Comparison of ENCODE assay signal across 1 cellular context in the genomic region with DNA sequence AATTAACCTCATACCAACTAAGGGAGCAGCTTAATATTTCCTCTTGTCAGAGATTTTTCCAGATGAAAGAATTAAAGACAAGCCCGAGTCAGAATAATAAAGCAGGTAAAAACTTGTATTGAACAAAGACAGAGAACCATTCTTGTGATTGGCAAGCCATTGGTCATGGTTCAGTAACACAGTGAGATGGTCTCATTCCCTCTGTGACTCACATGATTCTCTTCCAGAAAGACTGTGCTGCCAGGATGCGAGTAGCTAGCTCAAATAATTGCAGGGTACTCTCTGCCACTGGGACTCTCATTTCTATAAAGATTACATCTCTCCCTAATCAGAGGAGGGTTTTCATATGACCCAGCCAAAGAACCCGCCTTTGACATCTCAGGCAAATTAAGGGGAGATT.
TF ChIP-seq lines count a peak whose summit lies in the region.

No MANE protein-coding gene starts in this region.

TF ChIP-seq in GM23338, 12 proteins besides CTCF, POLR2A, EP300 and RAD21 (continued from another document):
- TF ChIP-seq, protein P1, sequence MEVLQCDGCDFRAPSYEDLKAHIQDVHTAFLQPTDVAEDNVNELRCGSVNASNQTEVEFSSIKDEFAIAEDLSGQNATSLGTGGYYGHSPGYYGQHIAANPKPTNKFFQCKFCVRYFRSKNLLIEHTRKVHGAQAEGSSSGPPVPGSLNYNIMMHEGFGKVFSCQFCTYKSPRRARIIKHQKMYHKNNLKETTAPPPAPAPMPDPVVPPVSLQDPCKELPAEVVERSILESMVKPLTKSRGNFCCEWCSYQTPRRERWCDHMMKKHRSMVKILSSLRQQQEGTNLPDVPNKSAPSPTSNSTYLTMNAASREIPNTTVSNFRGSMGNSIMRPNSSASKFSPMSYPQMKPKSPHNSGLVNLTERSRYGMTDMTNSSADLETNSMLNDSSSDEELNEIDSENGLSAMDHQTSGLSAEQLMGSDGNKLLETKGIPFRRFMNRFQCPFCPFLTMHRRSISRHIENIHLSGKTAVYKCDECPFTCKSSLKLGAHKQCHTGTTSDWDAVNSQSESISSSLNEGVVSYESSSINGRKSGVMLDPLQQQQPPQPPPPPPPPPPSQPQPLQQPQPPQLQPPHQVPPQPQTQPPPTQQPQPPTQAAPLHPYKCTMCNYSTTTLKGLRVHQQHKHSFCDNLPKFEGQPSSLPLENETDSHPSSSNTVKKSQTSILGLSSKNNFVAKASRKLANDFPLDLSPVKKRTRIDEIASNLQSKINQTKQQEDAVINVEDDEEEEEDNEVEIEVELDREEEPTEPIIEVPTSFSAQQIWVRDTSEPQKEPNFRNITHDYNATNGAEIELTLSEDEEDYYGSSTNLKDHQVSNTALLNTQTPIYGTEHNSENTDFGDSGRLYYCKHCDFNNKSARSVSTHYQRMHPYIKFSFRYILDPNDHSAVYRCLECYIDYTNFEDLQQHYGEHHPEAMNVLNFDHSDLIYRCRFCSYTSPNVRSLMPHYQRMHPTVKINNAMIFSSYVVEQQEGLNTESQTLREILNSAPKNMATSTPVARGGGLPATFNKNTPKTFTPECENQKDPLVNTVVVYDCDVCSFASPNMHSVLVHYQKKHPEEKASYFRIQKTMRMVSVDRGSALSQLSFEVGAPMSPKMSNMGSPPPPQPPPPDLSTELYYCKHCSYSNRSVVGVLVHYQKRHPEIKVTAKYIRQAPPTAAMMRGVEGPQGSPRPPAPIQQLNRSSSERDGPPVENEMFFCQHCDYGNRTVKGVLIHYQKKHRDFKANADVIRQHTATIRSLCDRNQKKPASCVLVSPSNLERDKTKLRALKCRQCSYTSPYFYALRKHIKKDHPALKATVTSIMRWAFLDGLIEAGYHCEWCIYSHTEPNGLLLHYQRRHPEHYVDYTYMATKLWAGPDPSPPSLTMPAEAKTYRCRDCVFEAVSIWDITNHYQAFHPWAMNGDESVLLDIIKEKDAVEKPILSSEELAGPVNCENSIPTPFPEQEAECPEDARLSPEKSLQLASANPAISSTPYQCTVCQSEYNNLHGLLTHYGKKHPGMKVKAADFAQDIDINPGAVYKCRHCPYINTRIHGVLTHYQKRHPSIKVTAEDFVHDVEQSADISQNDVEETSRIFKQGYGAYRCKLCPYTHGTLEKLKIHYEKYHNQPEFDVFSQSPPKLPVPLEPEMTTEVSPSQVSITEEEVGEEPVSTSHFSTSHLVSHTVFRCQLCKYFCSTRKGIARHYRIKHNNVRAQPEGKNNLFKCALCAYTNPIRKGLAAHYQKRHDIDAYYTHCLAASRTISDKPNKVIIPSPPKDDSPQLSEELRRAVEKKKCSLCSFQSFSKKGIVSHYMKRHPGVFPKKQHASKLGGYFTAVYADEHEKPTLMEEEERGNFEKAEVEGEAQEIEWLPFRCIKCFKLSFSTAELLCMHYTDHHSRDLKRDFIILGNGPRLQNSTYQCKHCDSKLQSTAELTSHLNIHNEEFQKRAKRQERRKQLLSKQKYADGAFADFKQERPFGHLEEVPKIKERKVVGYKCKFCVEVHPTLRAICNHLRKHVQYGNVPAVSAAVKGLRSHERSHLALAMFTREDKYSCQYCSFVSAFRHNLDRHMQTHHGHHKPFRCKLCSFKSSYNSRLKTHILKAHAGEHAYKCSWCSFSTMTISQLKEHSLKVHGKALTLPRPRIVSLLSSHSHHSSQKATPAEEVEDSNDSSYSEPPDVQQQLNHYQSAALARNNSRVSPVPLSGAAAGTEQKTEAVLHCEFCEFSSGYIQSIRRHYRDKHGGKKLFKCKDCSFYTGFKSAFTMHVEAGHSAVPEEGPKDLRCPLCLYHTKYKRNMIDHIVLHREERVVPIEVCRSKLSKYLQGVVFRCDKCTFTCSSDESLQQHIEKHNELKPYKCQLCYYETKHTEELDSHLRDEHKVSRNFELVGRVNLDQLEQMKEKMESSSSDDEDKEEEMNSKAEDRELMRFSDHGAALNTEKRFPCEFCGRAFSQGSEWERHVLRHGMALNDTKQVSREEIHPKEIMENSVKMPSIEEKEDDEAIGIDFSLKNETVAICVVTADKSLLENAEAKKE (CRISPR knock-in tag; IDR thresholded peaks at IDR 0.05), result no peak
